1 cellular context compared by ENCODE assay signal in genomic region chr21:38816400-38816973, GRCh38.
TF ChIP-seq lines count a peak whose summit lies in the region.

No MANE protein-coding gene starts in this region.

TF ChIP-seq in HepG2, 621 proteins besides CTCF, POLR2A, EP300 and RAD21:
- TF ChIP-seq ZNF589 (CRISPR knock-in tag; conservative IDR thresholded peaks at IDR 0.05) (no peak), POLR2G (IDR thresholded peaks at IDR 0.05; ENCODE audit: low read depth, low read length) (peak; percentile 49; the same call in 1 of the 2 replicates), ZNF652 (CRISPR knock-in tag; IDR thresholded peaks at IDR 0.05; ENCODE audit: borderline replicate concordance, low read depth) (no peak), ZNF235 (CRISPR knock-in tag; IDR thresholded peaks at IDR 0.05; ENCODE audit: borderline replicate concordance) (no peak), ETV6 (CRISPR knock-in tag; conservative IDR thresholded peaks at IDR 0.05) (no peak), ZNF446 (CRISPR knock-in tag; IDR thresholded peaks at IDR 0.05) (no peak), ATF7 (IDR thresholded peaks at IDR 0.05) (peak; percentile 60; the same call in 1 of the 2 replicates), ATF7 (CRISPR knock-in tag; IDR thresholded peaks at IDR 0.05) (no peak), TCF7 (IDR thresholded peaks at IDR 0.05; ENCODE audit: low read depth) (no peak), SOX13 (IDR thresholded peaks at IDR 0.05) (no peak), SOX13 (CRISPR knock-in tag; conservative IDR thresholded peaks at IDR 0.05 in 1 of 2, IDR thresholded peaks at IDR 0.05 in 1 of 2) (no peak), GMEB1 (CRISPR knock-in tag; IDR thresholded peaks at IDR 0.05; ENCODE audit: borderline replicate concordance) (no peak), ZNF687 (CRISPR knock-in tag; IDR thresholded peaks at IDR 0.05) (no peak), RXRA (CRISPR knock-in tag; IDR thresholded peaks at IDR 0.05) (no peak), ZNF740 (CRISPR knock-in tag; IDR thresholded peaks at IDR 0.05) (no peak), ZNF737 (CRISPR knock-in tag; IDR thresholded peaks at IDR 0.05; ENCODE audit: borderline replicate concordance) (no peak), LBX2 (CRISPR knock-in tag; IDR thresholded peaks at IDR 0.05; ENCODE audit: borderline replicate concordance) (no peak), SUZ12 (IDR thresholded peaks at IDR 0.05; ENCODE audit: low read depth, low read length) (no peak), HMG20B (CRISPR knock-in tag; conservative IDR thresholded peaks at IDR 0.05) (no peak), PATZ1 (CRISPR knock-in tag; IDR thresholded peaks at IDR 0.05) (no peak), ZNF772 (CRISPR knock-in tag; IDR thresholded peaks at IDR 0.05) (no peak), ZBTB1 (CRISPR knock-in tag; IDR thresholded peaks at IDR 0.05; ENCODE audit: borderline replicate concordance) (no peak), NRL (CRISPR knock-in tag; IDR thresholded peaks at IDR 0.05; ENCODE audit: borderline replicate concordance) (no peak), RBM22 (optimal IDR thresholded peaks at IDR 0.05; ENCODE audit: low read length) (peak; percentile 43), SRSF4 (IDR thresholded peaks at IDR 0.05; ENCODE audit: low read depth, low read length, poor library complexity, severe bottlenecking) (no peak), PRDM15 (CRISPR knock-in tag; IDR thresholded peaks at IDR 0.05) (no peak)
